Comparison of ENCODE assay signal across 8 cellular contexts in genomic region chr7:100166966-100167911, GRCh38. TPM values are rescaled to one million over a fixed set of nuclear protein-coding genes. Genes with fewer than 3 reads are reported as not detected.
DNase-seq lines count a peak whose midpoint lies in the region; ATAC-seq and TF ChIP-seq lines count a peak whose summit lies in the region.
"Had no signal": no experiment of that assay in that cellular context is flagged by ENCODE, and none has a peak within 500 bp of the region (broad histone marks: within the 10 kb centered on the region; RNA-seq: fewer than 3 reads in every experiment).

No MANE protein-coding gene starts in this region.

- no peaks in the 10 kb centered on the region for H3K79me2 ChIP-seq in GM23338 (replicated peaks; ENCODE audit: insufficient read depth)

- H3K4me1 Mint-ChIP-seq in GM23338 (peaks cover 53% of the 10 kb centered on the region), activated B cell treated with CpG ODN at 0.5 μM for 24 hours (peaks cover 49% of the 10 kb centered on the region)

- H3F3A ChIP-seq in GM23338 (replicated peaks; ENCODE audit: low read depth), result peaks cover 28% of the 10 kb centered on the region; the same call in 1 of the 2 replicates

- H3K4me2 ChIP-seq in GM23338, result peak overlapping the region; percentile 90

- no peaks in the 10 kb centered on the region for H3K9me3 ChIP-seq in skeletal muscle tissue (ENCODE audit: control insufficient read depth in 3 of 3, low read length in 3 of 3)

- H3K27ac ChIP-seq in GM23338 (ENCODE audit: low read depth) (no peak overlapping the region), skeletal muscle tissue (ENCODE audit: low read depth, low read length) (no peak overlapping the region)

- ATAC-seq in GM23338, result no peak
- no peak for ATAC-seq in activated B cell treated with CpG ODN at 0.5 μM for 24 hours (ENCODE audit: low read depth)
- no peak for ATAC-seq in GM19397 (IDR thresholded peaks at IDR 0.05; ENCODE audit: unreplicated experiment)

- H3K4me3 Mint-ChIP-seq in GM23338 (peak overlapping the region; percentile 83), activated B cell treated with CpG ODN at 0.5 μM for 24 hours (peak overlapping the region; percentile 64)

- no peak for TF ChIP-seq CTCF in GM23338 (conservative IDR thresholded peaks at IDR 0.05; ENCODE audit: low read depth in 2 of 2)
- TF ChIP-seq CTCF in activated B cell treated with CpG ODN at 0.5 μM for 24 hours (IDR thresholded peaks at IDR 0.05), result no peak

- H3K36me3 ChIP-seq in GM23338 (ENCODE audit: insufficient read depth), result no peaks in the 10 kb centered on the region
- no peaks in the 10 kb centered on the region for H3K36me3 ChIP-seq in skeletal muscle tissue (ENCODE audit: control insufficient read depth in 3 of 3, insufficient read depth in 3 of 3, low read length in 3 of 3)

- H3K4me3 ChIP-seq in GM23338 (peak overlapping the region; percentile 73), iPS-11a (ENCODE audit: low read depth, low read length) (peak overlapping the region; percentile 21), skeletal muscle tissue (ENCODE audit: low read length in 3 of 3) (peak overlapping the region; percentile 29 to 72 (median 60))

- no peaks in the 10 kb centered on the region; the same call in 1 of the 2 replicates for H4K20me1 ChIP-seq in GM23338 (replicated peaks; ENCODE audit: insufficient read depth)

- CTCF ChIA-PET in activated B cell treated with CpG ODN at 0.5 μM for 24 hours (lab: Charles Lee), result no interaction called here

- no peaks in the 10 kb centered on the region for H3K9me2 ChIP-seq in GM23338 (ENCODE audit: insufficient read depth)

- peak overlapping the region; percentile 57 for H2AFZ ChIP-seq in GM23338

- H3K36me3 Mint-ChIP-seq in GM23338 (ENCODE audit: low read depth) (no peaks in the 10 kb centered on the region; the same call in 2 of the 3 replicates), activated B cell treated with CpG ODN at 0.5 μM for 24 hours (ENCODE audit: low read depth) (no peaks in the 10 kb centered on the region)

- peaks cover 35% of the 10 kb centered on the region for H3K4me1 ChIP-seq in GM23338 (ENCODE audit: insufficient read depth)
- H3K4me1 ChIP-seq in skeletal muscle tissue (ENCODE audit: control insufficient read depth in 3 of 3, insufficient read depth in 3 of 3, low read length in 3 of 3), result peaks cover 14 to 21% (median 16%) of the 10 kb centered on the region in 3 donors

- POLR2A ChIA-PET in activated B cell treated with CpG ODN at 0.5 μM for 24 hours (lab: Charles Lee), result interaction anchor here (0.6 to 2.0 kb wide), 11 partner anchors 10 to 262 kb away, joined by 3 to 9 read pairs (median 4); partner anchors contain the start of genes AP4M1, GPC2, LAMTOR4 and MCM7

- H3K9me3 Mint-ChIP-seq in GM23338, result no peaks in the 10 kb centered on the region
- no peaks in the 10 kb centered on the region for H3K9me3 Mint-ChIP-seq in activated B cell treated with CpG ODN at 0.5 μM for 24 hours

- peaks cover 43% of the 10 kb centered on the region for H3K27me3 Mint-ChIP-seq in GM23338 (ENCODE audit: insufficient read depth, low read depth, poor library complexity)
- peaks cover 42% of the 10 kb centered on the region for H3K27me3 Mint-ChIP-seq in activated B cell treated with CpG ODN at 0.5 μM for 24 hours

- intact Hi-C loops in activated B cell treated with CpG ODN at 0.5 μM for 24 hours (cut with micrococcal nuclease), result no loop called here

- H3K9ac ChIP-seq in skeletal muscle tissue (ENCODE audit: low read depth in 1 of 3, low read length in 3 of 3), result peak overlapping the region; percentile 22 to 27 (median 25)

- H3K27me3 ChIP-seq in GM23338 (ENCODE audit: insufficient read depth), result peaks cover 16% of the 10 kb centered on the region
- H3K27me3 ChIP-seq in skeletal muscle tissue (ENCODE audit: control insufficient read depth in 3 of 3, insufficient read depth in 3 of 3, low read length in 3 of 3), result peaks cover 23 to 40% (median 37%) of the 10 kb centered on the region in 3 donors

- DNase-seq in GM23338 (ENCODE audit: low spot score) (no peak), activated B cell treated with CpG ODN at 0.5 μM for 24 hours (no peak), ACHN (no peak)
- no peak for DNase-seq in activated CD4-positive, CD25-positive, alpha-beta regulatory T cell treated with anti-CD3 and anti-CD28 coated beads, Interleukin-2, amount 50 U/mL, for 72 hours
- DNase-seq: KBM-7 had no signal

- no peak overlapping the region for H3K27ac Mint-ChIP-seq in GM23338
- no peak overlapping the region for H3K27ac Mint-ChIP-seq in activated B cell treated with CpG ODN at 0.5 μM for 24 hours

- in situ Hi-C loops in ACHN (cut with HindIII; ENCODE audit: low pct_ligation_motif_present, low pct_unique_long_range_greater_than_20kb, low sequenced_read_pairs), result no loop called here

TF ChIP-seq in GM23338, 12 proteins besides CTCF, POLR2A, EP300 and RAD21 (continues in another document):
- TF ChIP-seq REST (IDR thresholded peaks at IDR 0.05; ENCODE audit: unreplicated experiment), result no peak
- no peak for TF ChIP-seq ZNF331 (CRISPR knock-in tag; IDR thresholded peaks at IDR 0.05; ENCODE audit: low read depth)
- no peak for TF ChIP-seq ZNF114 (CRISPR knock-in tag; IDR thresholded peaks at IDR 0.05)
- TF ChIP-seq EZH2phosphoT487 (IDR thresholded peaks at IDR 0.05; ENCODE audit: unreplicated experiment), result no peak
- no peak for TF ChIP-seq ETS1 (IDR thresholded peaks at IDR 0.05)
- no peak for TF ChIP-seq JUNB (IDR thresholded peaks at IDR 0.05; ENCODE audit: unreplicated experiment)
- no peak for TF ChIP-seq EZH2 (IDR thresholded peaks at IDR 0.05; ENCODE audit: low read depth, unreplicated experiment)
- TF ChIP-seq STAT1 (IDR thresholded peaks at IDR 0.05; ENCODE audit: unreplicated experiment), result no peak

RNA-seq across cellular contexts. Expression of gene GAL3ST4, which starts 1.2 kb away (rescaled TPM):
- total RNA-seq in GM23338 (2014; rRNA removed; shearing (Covaris generic)), result 3.4 and 6.3 TPM in 2 replicates
- polyA plus RNA-seq in GM23338 (2016; fragmentation: Nextera tagmentation; extraction: Ambion mirVana), result 2.1 and 3.1 TPM in 2 replicates
- total RNA-seq in activated B cell treated with CpG ODN at 0.5 μM for 24 hours (0.10 and 1.2 TPM in 2 replicates), skeletal muscle tissue (2.1 TPM)

RNA-seq across cellular contexts. Expression of gene TRAPPC14, which starts 8.7 kb away (rescaled TPM):
- 12.3 and 15.7 TPM in 2 replicates for total RNA-seq in GM23338 (2014; rRNA removed; shearing (Covaris generic))
- 9.3 and 9.8 TPM in 2 replicates for polyA plus RNA-seq in GM23338 (2016; fragmentation: Nextera tagmentation; extraction: Ambion mirVana)
- total RNA-seq in activated B cell treated with CpG ODN at 0.5 μM for 24 hours (55.7 and 65.3 TPM in 2 replicates), skeletal muscle tissue (2.6 TPM)

RNA-seq across cellular contexts. Expression of gene GPC2, which starts 9.9 kb away (rescaled TPM):
- total RNA-seq in GM23338 (2014; rRNA removed; shearing (Covaris generic)), result 48.8 and 53.6 TPM in 2 replicates
- polyA plus RNA-seq in GM23338 (2016; fragmentation: Nextera tagmentation; extraction: Ambion mirVana), result 9.8 and 10.7 TPM in 2 replicates
- total RNA-seq in activated B cell treated with CpG ODN at 0.5 μM for 24 hours, result 5.0 and 5.1 TPM in 2 replicates
- 5.2 TPM for total RNA-seq in skeletal muscle tissue

RNA-seq across cellular contexts. Expression of gene STAG3, which starts 10.5 kb away (rescaled TPM):
- 3.4 and 4.6 TPM in 2 replicates for total RNA-seq in GM23338 (2014; rRNA removed; shearing (Covaris generic))
- 4.1 and 4.7 TPM in 2 replicates for polyA plus RNA-seq in GM23338 (2016; fragmentation: Nextera tagmentation; extraction: Ambion mirVana)
- total RNA-seq in activated B cell treated with CpG ODN at 0.5 μM for 24 hours (41.3 and 42.4 TPM in 2 replicates), skeletal muscle tissue (0.52 TPM)

RNA-seq across cellular contexts. Expression of gene LAMTOR4, which starts 18.5 kb away (rescaled TPM):
- 138 and 145 TPM in 2 replicates for total RNA-seq in GM23338 (2014; rRNA removed; shearing (Covaris generic))
- 329 and 333 TPM in 2 replicates for polyA plus RNA-seq in GM23338 (2016; fragmentation: Nextera tagmentation; extraction: Ambion mirVana)
- total RNA-seq in activated B cell treated with CpG ODN at 0.5 μM for 24 hours (151 and 161 TPM in 2 replicates), skeletal muscle tissue (73.1 TPM)

Comparison
In these comparisons a context has a peak if more than half of its experiments do, and no peak if none do; other contexts are left out.
1. H3K4me3 ChIP-seq: peak in every context shown above with its lines; median percentile 73 in GM23338; 60 in skeletal muscle tissue; 21 in iPS-11a.